ENCODE assay signal across 9 cellular contexts in the genomic region with DNA sequence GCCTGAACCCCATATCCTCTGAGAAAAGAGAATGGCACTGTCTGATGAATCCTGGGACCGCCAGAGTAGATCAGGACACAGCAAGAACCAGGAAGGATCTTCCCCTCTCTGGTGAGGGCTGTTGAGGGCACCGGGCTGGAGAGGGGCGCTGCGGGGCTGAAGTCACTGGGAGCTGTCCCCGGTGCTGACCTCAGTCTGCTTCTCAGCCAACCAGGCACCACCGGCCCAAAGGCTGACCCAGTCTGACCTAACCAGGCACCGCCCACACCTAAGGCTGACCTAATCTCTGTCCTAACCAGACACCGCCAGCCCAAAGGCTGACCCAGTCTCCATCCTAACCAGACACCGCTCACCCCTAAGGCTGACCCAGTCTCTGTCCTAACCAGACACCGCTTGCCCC.
DNase-seq lines count a peak whose midpoint lies in the region; ATAC-seq, FAIRE-seq and TF ChIP-seq lines count a peak whose summit lies in the region.
"Had no signal": no experiment of that assay in that cellular context is flagged by ENCODE, and none has a peak within 500 bp of the region (broad histone marks: within the 10 kb centered on the region; RNA-seq: fewer than 3 reads in every experiment).

No MANE protein-coding gene starts in this region.

- no peak for TF ChIP-seq EP300 in A549 (IDR thresholded peaks at IDR 0.05)

- FAIRE-seq in A549 (lab: Jason Lieb, UNC) = no peak
- FAIRE-seq: frontal cortex had no signal

- DNase-seq in A549 (ENCODE audit: low read depth in 1 of 2, low spot score in 1 of 2) (peak in 1 of 2 experiments; percentile 10), HT1080 (ENCODE audit: low read depth) (peak; percentile 25), astrocyte of the hippocampus (ENCODE audit: low read depth, low spot score) (peak; percentile 48), right lobe of liver (no peak), amniotic stem cell (lab: John Stamatoyannopoulos, UW) (no peak), Ammon's horn (ENCODE audit: low spot score) (no peak), AG08395 (ENCODE audit: low spot score) (no peak)

- no peaks in the 10 kb centered on the region for H3K27me3 ChIP-seq in right lobe of liver

- H3K36me3 ChIP-seq in right lobe of liver = no peaks in the 10 kb centered on the region

- H3K4me2 ChIP-seq in A549 = no peak overlapping the region

- intact Hi-C loops in right lobe of liver (cut with DNase I) = no loop called here

- H3K4me3 ChIP-seq in A549 (no peak overlapping the region), right lobe of liver (no peak overlapping the region)

- H3K27ac ChIP-seq in A549 (no peak overlapping the region), right lobe of liver (no peak overlapping the region)

- CTCF ChIA-PET in A549 (lab: Yijun Ruan, JAX) = interaction anchor here (1.0 kb wide), 1 partner anchor 14 kb away, joined by 3 read pairs; no protein-coding TSS in a partner anchor

- TF ChIP-seq CTCF in A549 (IDR thresholded peaks at IDR 0.05) (no peak), right lobe of liver (IDR thresholded peaks at IDR 0.05) (no peak)

- no peak for TF ChIP-seq RAD21 in A549 (conservative IDR thresholded peaks at IDR 0.05 in 1 of 2, IDR thresholded peaks at IDR 0.05 in 1 of 2)

- no peaks in the 10 kb centered on the region for H3K9me3 ChIP-seq in A549
- no peaks in the 10 kb centered on the region for H3K9me3 ChIP-seq in right lobe of liver

- 23% methylated on average over 10 of the region's 10 CpGs for WGBS in A549 (ENCODE audit: missing lambda C conversion rate)
- WGBS in right lobe of liver (ENCODE audit: insufficient coverage, low coverage, low lambda C conversion rate, missing lambda C conversion rate) = 22% methylated on average over 6 of the region's 10 CpGs

- POLR2A ChIA-PET in A549 (lab: Yijun Ruan, JAX) = no interaction called here

- TF ChIP-seq POLR2A in A549 (IDR thresholded peaks at IDR 0.05; ENCODE audit: low read length) (no peak), right lobe of liver (IDR thresholded peaks at IDR 0.05) (no peak)

- ATAC-seq in A549 = peak; percentile 69 to 84
- peak; percentile 16 to 50 (median 46) for ATAC-seq in right lobe of liver
- ATAC-seq in GM21423 (IDR thresholded peaks at IDR 0.05; ENCODE audit: unreplicated experiment) = no peak

- H3K4me1 ChIP-seq in A549 (no peaks in the 10 kb centered on the region), right lobe of liver (no peaks in the 10 kb centered on the region)

TF ChIP-seq in A549, 52 proteins besides CTCF, POLR2A, EP300 and RAD21:
- TF ChIP-seq MAFK (IDR thresholded peaks at IDR 0.05; ENCODE audit: partially characterized antibody) (no peak), MYC (IDR thresholded peaks at IDR 0.05; ENCODE audit: borderline replicate concordance, low read length) (no peak)
- TF ChIP-seq, protein P1, sequence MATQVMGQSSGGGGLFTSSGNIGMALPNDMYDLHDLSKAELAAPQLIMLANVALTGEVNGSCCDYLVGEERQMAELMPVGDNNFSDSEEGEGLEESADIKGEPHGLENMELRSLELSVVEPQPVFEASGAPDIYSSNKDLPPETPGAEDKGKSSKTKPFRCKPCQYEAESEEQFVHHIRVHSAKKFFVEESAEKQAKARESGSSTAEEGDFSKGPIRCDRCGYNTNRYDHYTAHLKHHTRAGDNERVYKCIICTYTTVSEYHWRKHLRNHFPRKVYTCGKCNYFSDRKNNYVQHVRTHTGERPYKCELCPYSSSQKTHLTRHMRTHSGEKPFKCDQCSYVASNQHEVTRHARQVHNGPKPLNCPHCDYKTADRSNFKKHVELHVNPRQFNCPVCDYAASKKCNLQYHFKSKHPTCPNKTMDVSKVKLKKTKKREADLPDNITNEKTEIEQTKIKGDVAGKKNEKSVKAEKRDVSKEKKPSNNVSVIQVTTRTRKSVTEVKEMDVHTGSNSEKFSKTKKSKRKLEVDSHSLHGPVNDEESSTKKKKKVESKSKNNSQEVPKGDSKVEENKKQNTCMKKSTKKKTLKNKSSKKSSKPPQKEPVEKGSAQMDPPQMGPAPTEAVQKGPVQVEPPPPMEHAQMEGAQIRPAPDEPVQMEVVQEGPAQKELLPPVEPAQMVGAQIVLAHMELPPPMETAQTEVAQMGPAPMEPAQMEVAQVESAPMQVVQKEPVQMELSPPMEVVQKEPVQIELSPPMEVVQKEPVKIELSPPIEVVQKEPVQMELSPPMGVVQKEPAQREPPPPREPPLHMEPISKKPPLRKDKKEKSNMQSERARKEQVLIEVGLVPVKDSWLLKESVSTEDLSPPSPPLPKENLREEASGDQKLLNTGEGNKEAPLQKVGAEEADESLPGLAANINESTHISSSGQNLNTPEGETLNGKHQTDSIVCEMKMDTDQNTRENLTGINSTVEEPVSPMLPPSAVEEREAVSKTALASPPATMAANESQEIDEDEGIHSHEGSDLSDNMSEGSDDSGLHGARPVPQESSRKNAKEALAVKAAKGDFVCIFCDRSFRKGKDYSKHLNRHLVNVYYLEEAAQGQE (IDR thresholded peaks at IDR 0.05) = peak; percentile 82

Comparison
In these comparisons a context has a peak if more than half of its experiments do, and no peak if none do; other contexts are left out.
1. DNase-seq: peak in HT1080 (single experiment) and astrocyte of the hippocampus (single experiment); none in right lobe of liver (0 of 3), amniotic stem cell (single experiment), Ammon's horn (single experiment) and AG08395 (single experiment).